1 cellular context compared by ENCODE assay signal in genomic region chr2:138496096-138496651, GRCh38.
TF ChIP-seq lines count a peak whose summit lies in the region.

No MANE protein-coding gene starts in this region.

TF ChIP-seq in K562, 482 proteins besides CTCF, POLR2A, EP300 and RAD21:
- no peak for TF ChIP-seq GABPB1 (CRISPR knock-in tag; IDR thresholded peaks at IDR 0.05)
- TF ChIP-seq E2F5 (CRISPR knock-in tag; IDR thresholded peaks at IDR 0.05) = no peak
- TF ChIP-seq PHB (CRISPR knock-in tag; IDR thresholded peaks at IDR 0.05) = no peak
- TF ChIP-seq ZNF174 (CRISPR knock-in tag; IDR thresholded peaks at IDR 0.05) = no peak
- no peak for TF ChIP-seq ZNF740 (CRISPR knock-in tag; IDR thresholded peaks at IDR 0.05)
- TF ChIP-seq ZNF740 (tag; IDR thresholded peaks at IDR 0.05) = no peak
- no peak for TF ChIP-seq ZNF398 (CRISPR knock-in tag; IDR thresholded peaks at IDR 0.05)
- TF ChIP-seq OTX1 (CRISPR knock-in tag; IDR thresholded peaks at IDR 0.05) = no peak
- TF ChIP-seq HSF4 (CRISPR knock-in tag; IDR thresholded peaks at IDR 0.05; ENCODE audit: borderline replicate concordance) = no peak
- peak; percentile 62; the same call in 1 of the 2 replicates for TF ChIP-seq CTBP1 (IDR thresholded peaks at IDR 0.05; ENCODE audit: borderline replicate concordance)
- TF ChIP-seq TEAD4 (IDR thresholded peaks at IDR 0.05; ENCODE audit: low read length) = peak; percentile 9; the same call in 1 of the 2 replicates
- TF ChIP-seq TEAD4 (CRISPR knock-in tag; IDR thresholded peaks at IDR 0.05; ENCODE audit: borderline replicate concordance) = no peak
- no peak for TF ChIP-seq RBM17 (IDR thresholded peaks at IDR 0.05; ENCODE audit: borderline replicate concordance, low read depth, low read length)
- TF ChIP-seq BRD9 (IDR thresholded peaks at IDR 0.05; ENCODE audit: low read depth, partially characterized antibody) = no peak
- no peak for TF ChIP-seq ARID2 (IDR thresholded peaks at IDR 0.05)
- TF ChIP-seq GTF2A2 (tag; IDR thresholded peaks at IDR 0.05) = no peak
- TF ChIP-seq CEBPB (tag; IDR thresholded peaks at IDR 0.05) = no peak
- TF ChIP-seq MTA2 (IDR thresholded peaks at IDR 0.05; ENCODE audit: low read depth) = no peak
- TF ChIP-seq ZNF263 (CRISPR knock-in tag; IDR thresholded peaks at IDR 0.05; ENCODE audit: borderline replicate concordance) = no peak
- TF ChIP-seq ZSCAN32 (CRISPR knock-in tag; IDR thresholded peaks at IDR 0.05) = no peak
- TF ChIP-seq NCOA2 (IDR thresholded peaks at IDR 0.05; ENCODE audit: partially characterized antibody in 2 of 2) = no peak
- no peak for TF ChIP-seq CXXC5 (CRISPR knock-in tag; IDR thresholded peaks at IDR 0.05)
- no peak for TF ChIP-seq NUFIP1 (IDR thresholded peaks at IDR 0.05; ENCODE audit: partially characterized antibody)
- no peak for TF ChIP-seq NFRKB (IDR thresholded peaks at IDR 0.05; ENCODE audit: low read depth)
- TF ChIP-seq SP1 (CRISPR knock-in tag; IDR thresholded peaks at IDR 0.05) = no peak
- no peak for TF ChIP-seq CAMTA2 (CRISPR knock-in tag; conservative IDR thresholded peaks at IDR 0.05)
- TF ChIP-seq ZEB2 (IDR thresholded peaks at IDR 0.05) = peak; percentile 46; the same call in 1 of the 2 replicates
- TF ChIP-seq CBFA2T3 (IDR thresholded peaks at IDR 0.05) = peak; percentile 58
- TF ChIP-seq FOXO4 (CRISPR knock-in tag; IDR thresholded peaks at IDR 0.05) = no peak
- TF ChIP-seq POU5F1 (IDR thresholded peaks at IDR 0.05; ENCODE audit: borderline replicate concordance, low read depth, low read length, partially characterized antibody) = no peak
- 0 out of 2 replicates have a peak, but pooled peaks have one; percentile 46 for TF ChIP-seq ZBTB7A (IDR thresholded peaks at IDR 0.05; ENCODE audit: borderline replicate concordance, control insufficient read depth, low read depth, low read length)
- TF ChIP-seq ZNF444 (CRISPR knock-in tag; IDR thresholded peaks at IDR 0.05) = no peak
- TF ChIP-seq ZNF121 (CRISPR knock-in tag; conservative IDR thresholded peaks at IDR 0.05) = no peak
- TF ChIP-seq TFE3 (CRISPR knock-in tag; IDR thresholded peaks at IDR 0.05) = no peak
- no peak for TF ChIP-seq NEUROD1 (IDR thresholded peaks at IDR 0.05; ENCODE audit: borderline replicate concordance, low read depth, low read length, partially characterized antibody)
- TF ChIP-seq ZNF277 (CRISPR knock-in tag; IDR thresholded peaks at IDR 0.05; ENCODE audit: borderline replicate concordance) = no peak
- no peak for TF ChIP-seq YY1 (IDR thresholded peaks at IDR 0.05; ENCODE audit: borderline replicate concordance in 1 of 3, control insufficient read depth in 1 of 3, extremely low read depth in 1 of 3, insufficient read depth in 3 of 3, insufficient read length in 1 of 3, insufficient replicate concordance in 2 of 3, low read depth in 1 of 3, low read length in 2 of 3)
- TF ChIP-seq ATF3 (IDR thresholded peaks at IDR 0.05) = no peak
- TF ChIP-seq ATF3 (CRISPR knock-in tag; conservative IDR thresholded peaks at IDR 0.05) = no peak
- TF ChIP-seq NFIX (CRISPR knock-in tag; IDR thresholded peaks at IDR 0.05; ENCODE audit: low read depth) = no peak
- no peak for TF ChIP-seq DPF2 (IDR thresholded peaks at IDR 0.05)
- TF ChIP-seq NFE2 (IDR thresholded peaks at IDR 0.05; ENCODE audit: low read depth) = peak; percentile 53
- TF ChIP-seq PHF20 (IDR thresholded peaks at IDR 0.05; ENCODE audit: partially characterized antibody) = no peak
- no peak for TF ChIP-seq ZNF778 (CRISPR knock-in tag; IDR thresholded peaks at IDR 0.05)
- TF ChIP-seq MEF2A (IDR thresholded peaks at IDR 0.05; ENCODE audit: control insufficient read depth, low read depth, low read length) = no peak
- no peak for TF ChIP-seq POLR2AphosphoS5 (IDR thresholded peaks at IDR 0.05; ENCODE audit: control insufficient read depth, insufficient read depth, low read depth, low read length)
- TF ChIP-seq ZNF431 (CRISPR knock-in tag; IDR thresholded peaks at IDR 0.05) = no peak
- 0 out of 4 replicates have a peak, but pooled peaks of 1 of the 2 experiments have one; percentile 5 for TF ChIP-seq RCOR1 (IDR thresholded peaks at IDR 0.05; ENCODE audit: borderline replicate concordance in 1 of 2, low read depth in 2 of 2, low read length in 2 of 2)
- TF ChIP-seq ZNF511 (CRISPR knock-in tag; IDR thresholded peaks at IDR 0.05) = no peak
- TF ChIP-seq RAD51 (IDR thresholded peaks at IDR 0.05; ENCODE audit: borderline replicate concordance, low read depth) = no peak
- TF ChIP-seq ZKSCAN8 (CRISPR knock-in tag; IDR thresholded peaks at IDR 0.05) = no peak
